Comparison of ENCODE assay signal across 8 cellular contexts in genomic region chr3:112629425-112629824, GRCh38. TPM values are rescaled to one million over a fixed set of nuclear protein-coding genes. Genes with fewer than 3 reads are reported as not detected.
DNase-seq lines count a peak whose midpoint lies in the region; ATAC-seq and TF ChIP-seq lines count a peak whose summit lies in the region.

No MANE protein-coding gene starts in this region.

- no peaks in the 10 kb centered on the region for H3K27me3 ChIP-seq in aorta (ENCODE audit: control insufficient read depth in 1 of 2, insufficient read depth in 2 of 2, low read length in 1 of 2)

- H3K36me3 ChIP-seq in aorta (ENCODE audit: control insufficient read depth in 1 of 2, insufficient read depth in 2 of 2, low read length in 1 of 2): no peaks in the 10 kb centered on the region

- intact Hi-C loops in aorta (cut with DNase I): no loop called here

- H3K4me1 ChIP-seq in aorta (ENCODE audit: control insufficient read depth in 1 of 2, insufficient read depth in 2 of 2, low read length in 2 of 2): peaks cover 0 to 5% of the 10 kb centered on the region in 2 donors

- ATAC-seq in aorta (ENCODE audit: low FRiP score) (peak; percentile 84), GM21576 (IDR thresholded peaks at IDR 0.05; ENCODE audit: unreplicated experiment) (no peak)

- no peaks in the 10 kb centered on the region for H3K9me3 ChIP-seq in aorta (ENCODE audit: control insufficient read depth, low read length)

- TF ChIP-seq CTCF in AG09319 (IDR thresholded peaks at IDR 0.05; ENCODE audit: low read depth, low read length): no peak

- DNase-seq in AG09319 (ENCODE audit: extremely low read depth, low read depth): peak; percentile 85
- peak; percentile 81 for DNase-seq in HPDE6-E6E7 (ENCODE audit: extremely low spot score)
- DNase-seq in activated naive CD4-positive, alpha-beta T cell treated with anti-CD3 and anti-CD28 coated beads, Interleukin-2, amount 50 U/mL, for 16 hours: peak; percentile 14
- DNase-seq in kidney tubule cell (ENCODE audit: low spot score): peak; percentile 76
- peak in 1 of 2 donors; percentile 71 for DNase-seq in aorta
- DNase-seq in retina: no peak
- no peak for DNase-seq in SW 1271 (lab: John Stamatoyannopoulos, UW)

- no peak overlapping the region for H3K4me3 ChIP-seq in aorta (ENCODE audit: low read length in 2 of 2)

- WGBS in aorta, 2 donors: 45 to 50% methylated on average over 7 of the region's 7 CpGs

- no peak overlapping the region for H3K27ac ChIP-seq in aorta (ENCODE audit: low read depth in 1 of 2, low read length in 2 of 2)

RNA-seq across cellular contexts. Expression of gene CCDC80, which starts 11.5 kb away (rescaled TPM):
- 1,000 to 10,000 TPM in 1 of 2 donors, 100 to 1,000 TPM in 1; 241 to 1,615 TPM for total RNA-seq in aorta
- 10 to 100 TPM; 64.5 to 99.8 TPM for polyA plus RNA-seq in aorta

Comparison
In these comparisons a context has a peak if more than half of its experiments do, and no peak if none do; other contexts are left out.
1. DNase-seq: peak in AG09319 (single experiment), HPDE6-E6E7 (single experiment), activated naive CD4-positive, alpha-beta T cell treated with anti-CD3 and anti-CD28 coated beads, Interleukin-2, amount 50 U/mL, for 16 hours (single experiment) and kidney tubule cell (single experiment); none in retina (single experiment) and SW 1271 (0 of 2).